8 cellular contexts compared by ENCODE assay signal in the genomic region with DNA sequence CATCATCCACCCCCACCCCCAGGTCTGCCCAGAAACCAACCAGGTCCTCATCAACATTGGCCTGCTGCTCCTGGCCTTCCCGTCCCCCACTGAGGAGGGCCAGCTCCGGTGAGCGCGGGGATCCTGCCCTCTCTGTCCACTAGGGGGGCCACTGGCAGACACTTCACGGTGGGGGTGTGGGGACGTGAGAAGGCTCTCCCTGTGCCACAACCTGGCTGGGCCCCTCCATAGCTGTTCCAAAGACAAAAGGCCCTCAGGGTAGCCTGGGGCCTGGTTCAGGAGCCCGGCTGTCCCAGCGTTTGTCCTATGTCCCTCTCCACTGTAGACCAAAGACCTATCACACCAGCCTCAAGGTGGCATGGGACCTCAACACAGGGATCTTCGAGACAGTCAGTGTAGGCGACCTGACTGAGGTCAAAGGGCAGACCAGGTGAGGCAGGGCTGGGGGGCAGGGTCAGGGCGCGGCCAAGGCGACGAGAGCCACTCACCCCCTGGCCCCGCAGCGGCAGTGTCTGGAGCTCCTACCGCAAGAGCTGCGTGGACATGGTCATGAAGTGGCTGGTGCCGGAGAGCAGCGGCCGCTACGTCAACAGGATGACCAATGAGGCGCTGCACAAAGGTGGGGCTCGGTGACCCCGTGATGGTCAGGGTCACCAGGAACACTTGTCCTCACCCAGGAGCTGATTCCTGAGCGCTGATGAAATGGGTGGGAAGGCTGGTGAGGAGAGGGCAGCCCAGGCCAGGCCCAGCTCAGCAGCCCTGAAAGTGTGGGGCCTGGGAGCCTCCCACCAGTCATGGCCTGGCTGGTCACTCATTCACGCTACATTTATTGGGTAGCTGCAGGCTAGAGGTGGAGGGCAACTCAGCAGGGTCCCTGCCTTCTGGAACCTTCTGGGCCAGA. TPM values are rescaled to one million over a fixed set of nuclear protein-coding genes. Genes with fewer than 3 reads are reported as not detected.
DNase-seq lines count a peak whose midpoint lies in the region; ATAC-seq and TF ChIP-seq lines count a peak whose summit lies in the region.

No MANE protein-coding gene starts in this region.

- ATAC-seq in right lobe of liver: peak in 3 of 4 donors; percentile 2 to 42 (median 22)
- ATAC-seq in GM18870 (IDR thresholded peaks at IDR 0.05; ENCODE audit: unreplicated experiment): no peak
- no peak for ATAC-seq in GM19397 (IDR thresholded peaks at IDR 0.05; ENCODE audit: unreplicated experiment)

- H3K18ac ChIP-seq in H9 (ENCODE audit: insufficient read length, low read depth, low read length): no peak overlapping the region

- H3K56ac ChIP-seq in H9 (ENCODE audit: insufficient read length, low read depth, low read length): no peak overlapping the region

- no peak overlapping the region for H3K9ac ChIP-seq in H9 (ENCODE audit: extremely low read depth, insufficient read length, low read length)

- H3K4me3 Mint-ChIP-seq in H9: no peak overlapping the region
- H3K4me3 Mint-ChIP-seq in T-helper 2 cell treated with Interferon-gamma antibody and Interleukin-4, amounts not matched to agents 5 μg/mL and 100 μg/mL, for 36 hours: no peak overlapping the region

- H3T11ph ChIP-seq in H9 (ENCODE audit: low read length): no peak overlapping the region

- peak; percentile 30 for TF ChIP-seq CTCF in AG10803 (conservative IDR thresholded peaks at IDR 0.05; ENCODE audit: low read length)
- TF ChIP-seq CTCF in H9 (conservative IDR thresholded peaks at IDR 0.05): peak; percentile 59
- TF ChIP-seq CTCF in right lobe of liver (IDR thresholded peaks at IDR 0.05): no peak

- H2BK15ac ChIP-seq in H9 (ENCODE audit: low read depth, low read length): no peak overlapping the region

- H3K14ac ChIP-seq in H9 (ENCODE audit: insufficient read depth, low read length): no peak overlapping the region; the same call in 1 of the 2 replicates

- H2BK20ac ChIP-seq in H9 (ENCODE audit: low read depth, low read length, poor library complexity, severe bottlenecking): no peak overlapping the region

- WGBS in H9 (ENCODE audit: extremely low coverage, insufficient read length, low lambda C conversion rate): no CpG with 5 or more reads among the region's 27 CpGs
- no CpG with 5 or more reads among the region's 27 CpGs for WGBS in right lobe of liver (ENCODE audit: insufficient coverage, low coverage, low lambda C conversion rate, missing lambda C conversion rate)

- H3K4me1 ChIP-seq in H9 (ENCODE audit: insufficient read depth, low read length): no peaks in the 10 kb centered on the region
- H3K4me1 ChIP-seq in right lobe of liver: no peaks in the 10 kb centered on the region

- H3K27me3 ChIP-seq in H9 (ENCODE audit: insufficient read depth, low read length) (no peaks in the 10 kb centered on the region), right lobe of liver (no peaks in the 10 kb centered on the region)

- H3K36me3 Mint-ChIP-seq in H9 (ENCODE audit: insufficient read depth in 1 of 3, low read depth in 3 of 3): peaks cover 22 to 61% (median 59%) of the 10 kb centered on the region in 3 experiments; a peak in 6 of 7 replicates
- peaks cover 37% of the 10 kb centered on the region for H3K36me3 Mint-ChIP-seq in T-helper 2 cell treated with Interferon-gamma antibody and Interleukin-4, amounts not matched to agents 5 μg/mL and 100 μg/mL, for 36 hours (ENCODE audit: low read depth)

- no peaks in the 10 kb centered on the region for H3K79me2 ChIP-seq in H9 (ENCODE audit: insufficient read depth, low read length)

- H2BK12ac ChIP-seq in H9 (ENCODE audit: insufficient read length, low read depth, low read length): no peak overlapping the region

- H3K79me1 ChIP-seq in H9 (ENCODE audit: insufficient read depth, low read depth, low read length, poor library complexity, severe bottlenecking): no peaks in the 10 kb centered on the region

- H3K9me3 ChIP-seq in H9 (ENCODE audit: control insufficient read depth, low read depth, low read length): no peaks in the 10 kb centered on the region
- H3K9me3 ChIP-seq in right lobe of liver: no peaks in the 10 kb centered on the region

- no peak overlapping the region for H3K23ac ChIP-seq in H9 (ENCODE audit: insufficient read length, low read depth, low read length)

- H2AFZ ChIP-seq in H9 (ENCODE audit: low read length): no peak overlapping the region

- no peak overlapping the region for H2BK120ac ChIP-seq in H9 (ENCODE audit: low read depth, low read length, poor library complexity, severe bottlenecking)

- no peak overlapping the region for H4K91ac ChIP-seq in H9 (ENCODE audit: insufficient read length, low read depth, low read length)

- no peaks in the 10 kb centered on the region for H3K23me2 ChIP-seq in H9 (ENCODE audit: insufficient read length, low read depth, low read length, poor library complexity, severe bottlenecking)

- H3K27ac ChIP-seq in H9 (ENCODE audit: insufficient read length, low read depth, low read length) (no peak overlapping the region), right lobe of liver (no peak overlapping the region)

- H2BK5ac ChIP-seq in H9 (ENCODE audit: insufficient read length, low read length): no peak overlapping the region

- H3K27ac Mint-ChIP-seq in H9: peak overlapping the region; percentile 40 to 79 (median 58); a peak in 4 of 7 replicates
- H3K27ac Mint-ChIP-seq in T-helper 2 cell treated with Interferon-gamma antibody and Interleukin-4, amounts not matched to agents 5 μg/mL and 100 μg/mL, for 36 hours: no peak overlapping the region

- H3K9me3 Mint-ChIP-seq in H9: no peaks in the 10 kb centered on the region
- H3K9me3 Mint-ChIP-seq in T-helper 2 cell treated with Interferon-gamma antibody and Interleukin-4, amounts not matched to agents 5 μg/mL and 100 μg/mL, for 36 hours: no peaks in the 10 kb centered on the region

- H4K5ac ChIP-seq in H9 (ENCODE audit: insufficient read length, low read depth, low read length): no peak overlapping the region

- H3K4me2 ChIP-seq in H9 (ENCODE audit: insufficient read depth, insufficient read length, low read length): no peak overlapping the region

- H4K8ac ChIP-seq in H9 (replicated peaks; ENCODE audit: insufficient read length, low read depth, low read length): no peak overlapping the region

- H3K36me3 ChIP-seq in right lobe of liver: peaks cover 0 to 41% (median 13%) of the 10 kb centered on the region in 4 donors

- no peak overlapping the region for H3K4ac ChIP-seq in H9 (ENCODE audit: low read depth, low read length)

- no peak overlapping the region for H3K4me3 ChIP-seq in AG10803 (ENCODE audit: low read length)
- H3K4me3 ChIP-seq in right lobe of liver: no peak overlapping the region

- no peak overlapping the region for H2AK5ac ChIP-seq in H9 (ENCODE audit: insufficient read length, low read length)

- TF ChIP-seq POLR2A in right lobe of liver (IDR thresholded peaks at IDR 0.05): no peak

- DNase-seq in AG10803 (ENCODE audit: low read depth) (no peak), H9 (peak; percentile 64), right lobe of liver (no peak), OCI-M2 (lab: John Stamatoyannopoulos, UW; ENCODE audit: unreplicated experiment) (no peak)
- DNase-seq in activated naive CD4-positive, alpha-beta T cell treated with Interleukin-2 at 50 U/mL for 16 hours: peak; percentile 31
- no peak for DNase-seq in T-helper 2 cell treated with Interferon-gamma antibody and Interleukin-4, amounts not matched to agents 5 μg/mL and 100 μg/mL, for 36 hours (ENCODE audit: low spot score)

- peaks cover 4 to 6% of the 10 kb centered on the region in 2 experiments; a peak in 3 of 4 replicates for H3K4me1 Mint-ChIP-seq in H9
- no peaks in the 10 kb centered on the region for H3K4me1 Mint-ChIP-seq in T-helper 2 cell treated with Interferon-gamma antibody and Interleukin-4, amounts not matched to agents 5 μg/mL and 100 μg/mL, for 36 hours (ENCODE audit: low read depth)

- no peaks in the 10 kb centered on the region for H3K27me3 Mint-ChIP-seq in H9 (ENCODE audit: low read depth)
- no peaks in the 10 kb centered on the region for H3K27me3 Mint-ChIP-seq in T-helper 2 cell treated with Interferon-gamma antibody and Interleukin-4, amounts not matched to agents 5 μg/mL and 100 μg/mL, for 36 hours (ENCODE audit: low read depth)

- intact Hi-C loops in right lobe of liver (cut with DNase I): no loop called here

- H4K20me1 ChIP-seq in H9 (ENCODE audit: control insufficient read depth, insufficient read depth, insufficient read length): no peaks in the 10 kb centered on the region

RNA-seq across cellular contexts. Expression of gene DCAF15, which starts 7.9 kb away (rescaled TPM):
- total RNA-seq in H9 (2021): 82.2 and 82.5 TPM in 2 replicates
- total RNA-seq in right lobe of liver: 1 to 10 TPM; 5.6 to 8.7 (median 7.7) TPM

RNA-seq across cellular contexts. Expression of gene PODNL1, which starts 22.0 kb away (rescaled TPM):
- total RNA-seq in H9 (2021): 0.68 TPM in 2 replicates
- total RNA-seq in right lobe of liver: under 1 TPM in 2 of 6 experiments, not detected in 4; 0.19 to 0.33 TPM

RNA-seq across cellular contexts. Expression of gene RFX1, which starts 45.9 kb away (rescaled TPM):
- 19.2 and 21.4 TPM in 2 replicates for total RNA-seq in H9 (2021)
- total RNA-seq in right lobe of liver: 1 to 10 TPM; 2.5 to 9.3 (median 5.7) TPM

RNA-seq across cellular contexts. Expression of gene CC2D1A, which starts 54.2 kb away (rescaled TPM):
- total RNA-seq in H9 (2021): 42.7 and 48.5 TPM in 2 replicates
- 10 to 100 TPM; 16.5 to 29.8 (median 18.1) TPM for total RNA-seq in right lobe of liver

RNA-seq across cellular contexts. Expression of gene BRME1, which starts 54.3 kb away (rescaled TPM):
- total RNA-seq in H9 (2021): 4.7 and 6.7 TPM in 2 replicates
- total RNA-seq in right lobe of liver: 1 to 10 TPM in 4 of 6 experiments, under 1 TPM in 2; 0.34 to 3.7 (median 1.2) TPM

Comparison
In these comparisons a context has a peak if more than half of its experiments do, and no peak if none do; other contexts are left out.
1. DNase-seq: peak in H9 (single experiment) and activated naive CD4-positive, alpha-beta T cell treated with Interleukin-2 at 50 U/mL for 16 hours (single experiment); none in AG10803 (single experiment), right lobe of liver (0 of 3), OCI-M2 (single experiment) and T-helper 2 cell treated with Interferon-gamma antibody and Interleukin-4, amounts not matched to agents 5 μg/mL and 100 μg/mL, for 36 hours (single experiment).
2. CTCF ChIP-seq: peak in AG10803 (single experiment) and H9 (single experiment); none in right lobe of liver (0 of 4).
3. ATAC-seq: peak in right lobe of liver (3 of 4); none in GM18870 (single experiment) and GM19397 (single experiment).